ENCODE assay signal across 8 cellular contexts in genomic region chr13:101127741-101128353, GRCh38.
A peak's percentile ranks its signal among the peaks of the same experiment; 100 is the strongest.
DNase-seq lines count a peak whose midpoint lies in the region; ATAC-seq and TF ChIP-seq lines count a peak whose summit lies in the region.

No MANE protein-coding gene starts in this region.

- no peak overlapping the region for H3K27ac ChIP-seq in cardiac muscle cell
- no peak overlapping the region for H3K27ac ChIP-seq in Karpas-422 (ENCODE audit: low read length)
- no peak overlapping the region for H3K27ac ChIP-seq in SJCRH30

- no peaks in the 10 kb centered on the region for H3K9me3 ChIP-seq in cardiac muscle cell (ENCODE audit: low read depth)
- no peaks in the 10 kb centered on the region for H3K9me3 ChIP-seq in Karpas-422 (ENCODE audit: low read length)
- no peaks in the 10 kb centered on the region for H3K9me3 ChIP-seq in SJCRH30 (replicated peaks)

- H3K4me1 Mint-ChIP-seq in naive thymus-derived CD8-positive, alpha-beta T cell: peaks cover 0 to 6% (median under 1%) of the 10 kb centered on the region in 4 donors

- DNase-seq in cardiac muscle cell (ENCODE audit: low read depth in 1 of 2, low spot score in 1 of 2) (peak; percentile 62 to 71), cardiac septum (ENCODE audit: low spot score) (no peak), Karpas-422 (peak; percentile 65), SJCRH30 (peak; percentile 11 to 69), epithelial cell of esophagus (ENCODE audit: low read depth) (peak; percentile 65)
- DNase-seq in naive thymus-derived CD8-positive, alpha-beta T cell: peak in 4 of 10 donors; percentile 15 to 44 (median 36)
- no peak for DNase-seq in effector CD4-positive, alpha-beta T cell

- H3K27me3 Mint-ChIP-seq in naive thymus-derived CD8-positive, alpha-beta T cell: peaks cover 0 to 14% (median 4%) of the 10 kb centered on the region in 5 donors

- H3K27ac Mint-ChIP-seq in naive thymus-derived CD8-positive, alpha-beta T cell: no peak overlapping the region

- H3K79me2 ChIP-seq in Karpas-422 (ENCODE audit: low read length): no peaks in the 10 kb centered on the region

- H3K4me2 ChIP-seq in Karpas-422 (ENCODE audit: low read depth, low read length, poor library complexity, severe bottlenecking): no peak overlapping the region

- H3K36me3 Mint-ChIP-seq in naive thymus-derived CD8-positive, alpha-beta T cell: no peaks in the 10 kb centered on the region

- H3K9me3 Mint-ChIP-seq in naive thymus-derived CD8-positive, alpha-beta T cell: no peaks in the 10 kb centered on the region

- TF ChIP-seq CTCF in cardiac muscle cell (IDR thresholded peaks at IDR 0.05; ENCODE audit: low read depth, low read length): peak; percentile 78
- peak; percentile 83 for TF ChIP-seq CTCF in epithelial cell of esophagus (IDR thresholded peaks at IDR 0.05; ENCODE audit: insufficient read depth, low read depth, low read length, missing control alignments)

- POLR2A ChIA-PET in naive thymus-derived CD8-positive, alpha-beta T cell (lab: Charles Lee): interaction anchor here (0.6 to 1.0 kb wide), 2 partner anchors 1471 to 1558 kb away, joined by 3 read pairs; no protein-coding TSS in a partner anchor

- no peaks in the 10 kb centered on the region for H3K4me1 ChIP-seq in cardiac muscle cell (ENCODE audit: low read depth)
- H3K4me1 ChIP-seq in Karpas-422 (ENCODE audit: low read length): no peaks in the 10 kb centered on the region
- no peaks in the 10 kb centered on the region for H3K4me1 ChIP-seq in SJCRH30

- no peaks in the 10 kb centered on the region for H3K9me2 ChIP-seq in Karpas-422 (replicated peaks; ENCODE audit: insufficient read depth, low read length)

- H3K36me3 ChIP-seq in cardiac muscle cell (no peaks in the 10 kb centered on the region), Karpas-422 (ENCODE audit: insufficient read depth, low read length) (no peaks in the 10 kb centered on the region), SJCRH30 (no peaks in the 10 kb centered on the region)

- H3K9ac ChIP-seq in Karpas-422 (ENCODE audit: low read length): no peak overlapping the region

- H4K20me1 ChIP-seq in Karpas-422 (ENCODE audit: insufficient read depth, low read depth, low read length): no peaks in the 10 kb centered on the region

- H3K4me3 ChIP-seq in cardiac muscle cell (no peak overlapping the region), Karpas-422 (ENCODE audit: low read length) (no peak overlapping the region), SJCRH30 (no peak overlapping the region), epithelial cell of esophagus (ENCODE audit: low read length) (no peak overlapping the region)

- H3K27me3 ChIP-seq in cardiac muscle cell: no peaks in the 10 kb centered on the region
- no peaks in the 10 kb centered on the region for H3K27me3 ChIP-seq in Karpas-422 (ENCODE audit: low read length)
- no peaks in the 10 kb centered on the region for H3K27me3 ChIP-seq in SJCRH30

- ATAC-seq in GM21786 (IDR thresholded peaks at IDR 0.05; ENCODE audit: unreplicated experiment): peak; percentile 82
- ATAC-seq in naive thymus-derived CD8-positive, alpha-beta T cell: peak; percentile 56 to 72

- no peak overlapping the region for H2AFZ ChIP-seq in Karpas-422 (ENCODE audit: low read length)

- intact Hi-C loops in cardiac septum (cut with DNase I): no loop called here

- H3K4me3 Mint-ChIP-seq in naive thymus-derived CD8-positive, alpha-beta T cell: no peak overlapping the region

Comparison
In these comparisons a context has a peak if more than half of its experiments do, and no peak if none do; other contexts are left out.
1. DNase-seq: peak in cardiac muscle cell (2 of 2), Karpas-422 (single experiment), SJCRH30 (2 of 2) and epithelial cell of esophagus (single experiment); none in cardiac septum (single experiment) and effector CD4-positive, alpha-beta T cell (single experiment).